In genomic region chrX:21373001-21373400, GRCh38 we compare ENCODE assay signal across 14 cellular contexts. TPM values are rescaled to one million over a fixed set of nuclear protein-coding genes. Genes with fewer than 3 reads are reported as not detected.
DNase-seq lines count a peak whose midpoint lies in the region; ATAC-seq and TF ChIP-seq lines count a peak whose summit lies in the region.
"Had no signal": no experiment of that assay in that cellular context is flagged by ENCODE, and none has a peak within 500 bp of the region (broad histone marks: within the 10 kb centered on the region; RNA-seq: fewer than 3 reads in every experiment).

No MANE protein-coding gene starts in this region.

- CTCF ChIA-PET in activated naive CD4-positive, alpha-beta T cell treated with anti-CD3 and anti-CD28 coated beads, Interleukin-2, amount 10 ng/mL, durations not matched to agents 7 days and 5 days (lab: Charles Lee) = no interaction called here
- CTCF ChIA-PET in SK-N-SH (lab: Yijun Ruan, JAX) = interaction anchor here (1.1 kb wide), 1 partner anchor 845 kb away, joined by 3 read pairs; no protein-coding TSS in a partner anchor

- POLR2A ChIA-PET in SK-N-SH (lab: Yijun Ruan, JAX) = no interaction called here

- TF ChIP-seq CTCF in SU-DHL-6 (IDR thresholded peaks at IDR 0.05; ENCODE audit: insufficient read depth, low read length, poor library complexity, severe bottlenecking) = no peak
- TF ChIP-seq CTCF in upper lobe of right lung (IDR thresholded peaks at IDR 0.05) = no peak
- no peak for TF ChIP-seq CTCF in SK-N-SH (IDR thresholded peaks at IDR 0.05)

- DNase-seq in activated naive CD4-positive, alpha-beta T cell treated with anti-CD3 and anti-CD28 coated beads, Interleukin-2, amount 10 ng/mL, durations not matched to agents 7 days and 5 days = no peak
- DNase-seq in activated naive CD4-positive, alpha-beta T cell treated with anti-CD3 and anti-CD28 coated beads, Interleukin-2, amount 50 U/mL, for 72 hours (ENCODE audit: low spot score in 2 of 2) = no peak
- DNase-seq in upper lobe of right lung = no peak
- DNase-seq in HAP-1 (ENCODE audit: low spot score in 2 of 2) = no peak
- DNase-seq in SK-N-SH = no peak
- no peak for DNase-seq in occipital lobe (lab: John Stamatoyannopoulos, UW)
- DNase-seq: AML-193; NCI-H1694; stimulated activated CD4-positive, alpha-beta T cell treated with anti-CD3 and anti-CD28 coated beads, Interleukin-2, amount 100 ng/mL, for 48 hours; stimulated activated naive CD4-positive, alpha-beta T cell treated with Interleukin-2 at 50 U/mL for 16 hours had no signal

- no peaks in the 10 kb centered on the region for H3K36me3 Mint-ChIP-seq in activated naive CD4-positive, alpha-beta T cell treated with anti-CD3 and anti-CD28 coated beads, Interleukin-2, amount 10 ng/mL, durations not matched to agents 7 days and 5 days
- H3K36me3 Mint-ChIP-seq in activated naive CD4-positive, alpha-beta T cell treated with anti-CD3 and anti-CD28 coated beads, Interleukin-2, amount 50 U/mL, for 72 hours = peaks cover 0 to 4% of the 10 kb centered on the region in 2 donors

- H3K4me1 ChIP-seq in iPS-18a (ENCODE audit: control insufficient read depth, low read depth, low read length) = no peaks in the 10 kb centered on the region
- no peaks in the 10 kb centered on the region for H3K4me1 ChIP-seq in upper lobe of right lung
- no peaks in the 10 kb centered on the region for H3K4me1 ChIP-seq in HAP-1
- H3K4me1 ChIP-seq in SK-N-SH (ENCODE audit: control insufficient read depth in 1 of 2, insufficient read depth in 2 of 2, low read depth in 1 of 2, low read length in 1 of 2) = no peaks in the 10 kb centered on the region; a peak in 1 of 4 replicates

- H3K27me3 ChIP-seq in SU-DHL-6 (ENCODE audit: low read length) (no peaks in the 10 kb centered on the region), iPS-18a (ENCODE audit: control insufficient read depth, insufficient read depth, low read length) (peaks cover 8% of the 10 kb centered on the region), upper lobe of right lung (no peaks in the 10 kb centered on the region), HAP-1 (ENCODE audit: low read depth) (peaks cover 50% of the 10 kb centered on the region), SK-N-SH (ENCODE audit: insufficient read depth) (peaks cover 8% of the 10 kb centered on the region; the same call in 1 of the 2 replicates)

- peaks cover 24% of the 10 kb centered on the region for H3K4me1 Mint-ChIP-seq in activated naive CD4-positive, alpha-beta T cell treated with anti-CD3 and anti-CD28 coated beads, Interleukin-2, amount 10 ng/mL, durations not matched to agents 7 days and 5 days

- H3K9me3 ChIP-seq in SU-DHL-6 (ENCODE audit: insufficient read depth, low read length) (no peaks in the 10 kb centered on the region), iPS-18a (ENCODE audit: control insufficient read depth, low read depth, low read length) (peaks cover 9% of the 10 kb centered on the region), upper lobe of right lung (no peaks in the 10 kb centered on the region), HAP-1 (no peaks in the 10 kb centered on the region), SK-N-SH (no peaks in the 10 kb centered on the region)

- H2AFZ ChIP-seq in SU-DHL-6 (ENCODE audit: low read depth, low read length, severe bottlenecking) = peak overlapping the region; percentile 82
- no peak overlapping the region for H2AFZ ChIP-seq in SK-N-SH (ENCODE audit: low read depth)

- H3K9me3 Mint-ChIP-seq in activated naive CD4-positive, alpha-beta T cell treated with anti-CD3 and anti-CD28 coated beads, Interleukin-2, amount 10 ng/mL, durations not matched to agents 7 days and 5 days = no peaks in the 10 kb centered on the region
- H3K9me3 Mint-ChIP-seq in activated naive CD4-positive, alpha-beta T cell treated with anti-CD3 and anti-CD28 coated beads, Interleukin-2, amount 50 U/mL, for 72 hours = no peaks in the 10 kb centered on the region

- H3K4me3 Mint-ChIP-seq in activated naive CD4-positive, alpha-beta T cell treated with anti-CD3 and anti-CD28 coated beads, Interleukin-2, amount 10 ng/mL, durations not matched to agents 7 days and 5 days = peak overlapping the region; percentile 76

- peak overlapping the region; percentile 24 for H3K27ac Mint-ChIP-seq in activated naive CD4-positive, alpha-beta T cell treated with anti-CD3 and anti-CD28 coated beads, Interleukin-2, amount 10 ng/mL, durations not matched to agents 7 days and 5 days
- no peak overlapping the region for H3K27ac Mint-ChIP-seq in activated naive CD4-positive, alpha-beta T cell treated with anti-CD3 and anti-CD28 coated beads, Interleukin-2, amount 50 U/mL, for 72 hours

- no peak for TF ChIP-seq RAD21 in SK-N-SH (IDR thresholded peaks at IDR 0.05; ENCODE audit: low read length)

- peak overlapping the region; percentile 57 for H3K4me3 ChIP-seq in SU-DHL-6 (ENCODE audit: insufficient read depth, low read length, poor library complexity, severe bottlenecking)
- H3K4me3 ChIP-seq in iPS-18a (ENCODE audit: low read length) = peak overlapping the region; percentile 50
- peak overlapping the region; percentile 53 for H3K4me3 ChIP-seq in upper lobe of right lung
- no peak overlapping the region for H3K4me3 ChIP-seq in HAP-1
- no peak overlapping the region for H3K4me3 ChIP-seq in SK-N-SH (ENCODE audit: low read depth in 2 of 2, low read length in 1 of 2)

- in situ Hi-C loops in HAP-1 (cut with MboI; ENCODE audit: low sequenced_read_pairs) = no loop called here

- WGBS in SK-N-SH (ENCODE audit: low lambda C conversion rate) = 53% methylated on average over 7 of the region's 7 CpGs

- ATAC-seq in activated naive CD4-positive, alpha-beta T cell treated with anti-CD3 and anti-CD28 coated beads, Interleukin-2, amount 50 U/mL, for 72 hours = no peak
- no peak for ATAC-seq in upper lobe of right lung

- no peak overlapping the region for H3K27ac ChIP-seq in SU-DHL-6 (ENCODE audit: low read depth, low read length)
- H3K27ac ChIP-seq in iPS-18a (ENCODE audit: low read length) = no peak overlapping the region
- no peak overlapping the region for H3K27ac ChIP-seq in upper lobe of right lung
- no peak overlapping the region for H3K27ac ChIP-seq in SK-N-SH (ENCODE audit: low read depth in 2 of 2, low read length in 1 of 2)
- H3K27ac ChIP-seq: SK-N-MC had no signal

- no peaks in the 10 kb centered on the region for H4K20me1 ChIP-seq in SU-DHL-6 (ENCODE audit: low read depth, low read length)
- H4K20me1 ChIP-seq in SK-N-SH (ENCODE audit: insufficient read depth) = no peaks in the 10 kb centered on the region

- H3K9ac ChIP-seq in SU-DHL-6 (ENCODE audit: low read length) (peak overlapping the region; percentile 83), iPS-18a (ENCODE audit: low read length) (no peak overlapping the region), SK-N-SH (no peak overlapping the region)

- intact Hi-C loops in upper lobe of right lung (cut with DNase I) = no loop called here

- no peak for TF ChIP-seq EP300 in SK-N-SH (IDR thresholded peaks at IDR 0.05; ENCODE audit: borderline replicate concordance in 1 of 2, low read depth in 1 of 2, low read length in 1 of 2)

- H3K4me2 ChIP-seq in SU-DHL-6 (ENCODE audit: low read depth, low read length, poor library complexity, severe bottlenecking) (peak overlapping the region; percentile 88), SK-N-SH (no peak overlapping the region)

- H3K36me3 ChIP-seq in SU-DHL-6 (ENCODE audit: low read length) = no peaks in the 10 kb centered on the region
- H3K36me3 ChIP-seq in iPS-18a (ENCODE audit: control insufficient read depth, low read depth, low read length) = no peaks in the 10 kb centered on the region
- no peaks in the 10 kb centered on the region for H3K36me3 ChIP-seq in upper lobe of right lung
- no peaks in the 10 kb centered on the region for H3K36me3 ChIP-seq in HAP-1 (replicated peaks)
- no peaks in the 10 kb centered on the region for H3K36me3 ChIP-seq in SK-N-SH (replicated peaks in 1 of 2; ENCODE audit: control insufficient read depth in 1 of 2, insufficient read depth in 2 of 2, low read length in 1 of 2)

- no peaks in the 10 kb centered on the region for H3F3A ChIP-seq in SU-DHL-6 (ENCODE audit: insufficient read depth)
- no peaks in the 10 kb centered on the region for H3F3A ChIP-seq in SK-N-SH (replicated peaks; ENCODE audit: insufficient read depth)

- H3K79me2 ChIP-seq in SU-DHL-6 (ENCODE audit: insufficient read depth, low read length) = peaks cover 6% of the 10 kb centered on the region; the same call in 1 of the 2 replicates
- H3K79me2 ChIP-seq in SK-N-SH (ENCODE audit: insufficient read depth) = no peaks in the 10 kb centered on the region

- H3K27me3 Mint-ChIP-seq in activated naive CD4-positive, alpha-beta T cell treated with anti-CD3 and anti-CD28 coated beads, Interleukin-2, amount 10 ng/mL, durations not matched to agents 7 days and 5 days = no peaks in the 10 kb centered on the region

- no peaks in the 10 kb centered on the region for H3K9me2 ChIP-seq in SU-DHL-6 (replicated peaks; ENCODE audit: insufficient read depth, low read length)
- H3K9me2 ChIP-seq in SK-N-SH = no peaks in the 10 kb centered on the region

TF ChIP-seq in SK-N-SH, 30 proteins besides CTCF, POLR2A, EP300 and RAD21 (continues in another document):
- TF ChIP-seq RCOR1 (IDR thresholded peaks at IDR 0.05; ENCODE audit: low read length) = no peak
- TF ChIP-seq IRF3 (IDR thresholded peaks at IDR 0.05; ENCODE audit: low read depth, low read length) = no peak
- TF ChIP-seq TAF1 (IDR thresholded peaks at IDR 0.05; ENCODE audit: borderline replicate concordance, low read depth, low read length) = no peak
- TF ChIP-seq MXI1 (IDR thresholded peaks at IDR 0.05; ENCODE audit: low read depth, low read length) = no peak
- TF ChIP-seq JUND (IDR thresholded peaks at IDR 0.05) = no peak
- no peak for TF ChIP-seq TCF12 (IDR thresholded peaks at IDR 0.05)

RNA-seq across cellular contexts. Expression of gene CNKSR2, which starts 1.2 kb away (rescaled TPM):
- total RNA-seq in activated naive CD4-positive, alpha-beta T cell treated with anti-CD3 and anti-CD28 coated beads, Interleukin-2, amount 50 U/mL, for 72 hours = 1 to 10 TPM; 7.7 to 8.0 TPM
- total RNA-seq in upper lobe of right lung (7.2 TPM), occipital lobe (200 TPM)
- polyA plus RNA-seq in SK-N-SH (2012; rRNA removed) = 0.03 and 0.08 TPM in 2 replicates
- polyA plus RNA-seq in SK-N-SH (2012; cell fraction: cytosol; rRNA removed) = 0.03 and 0.04 TPM in 2 replicates
- polyA plus RNA-seq in SK-N-SH (2012; cell fraction: nucleus; rRNA removed) = 0.11 and 0.14 TPM in 2 replicates
- total RNA-seq: esophagus mucosa had no signal

Comparison
In these comparisons a context has a peak if more than half of its experiments do, and no peak if none do; other contexts are left out.
1. H3K4me3 ChIP-seq: peak in SU-DHL-6 (single experiment), iPS-18a (single experiment) and upper lobe of right lung (single experiment); none in HAP-1 (single experiment) and SK-N-SH (0 of 2).
2. RNA of gene CNKSR2, which starts 1.2 kb away (total RNA-seq): 200 TPM in occipital lobe (single experiment); 7.7 to 8.0 TPM in activated naive CD4-positive, alpha-beta T cell treated with anti-CD3 and anti-CD28 coated beads, Interleukin-2, amount 50 U/mL, for 72 hours and 7.2 TPM in upper lobe of right lung (single experiment); every median in the first group is over 10 times any median in the second.